ENCODE assay signal across 10 cellular contexts in genomic region chr17:5785867-5786509, GRCh38.
DNase-seq lines count a peak whose midpoint lies in the region; ATAC-seq and TF ChIP-seq lines count a peak whose summit lies in the region.
"Had no signal": no experiment of that assay in that cellular context is flagged by ENCODE, and none has a peak within 500 bp of the region (broad histone marks: within the 10 kb centered on the region; RNA-seq: fewer than 3 reads in every experiment).

No MANE protein-coding gene starts in this region.

- H3K27me3 Mint-ChIP-seq in type B pancreatic cell, result peaks cover 28% of the 10 kb centered on the region

- DNase-seq in AG04449 (ENCODE audit: low read depth, low spot score) (no peak), GM19240 (ENCODE audit: insufficient read length, low spot score) (peak; percentile 31), epithelial cell of prostate (ENCODE audit: low read depth, low spot score) (no peak), NCI-H2171 (lab: John Stamatoyannopoulos, UW) (no peak), type B pancreatic cell (ENCODE audit: extremely low spot score, unreplicated experiment) (no peak), esophagus squamous epithelium (lab: John Stamatoyannopoulos, UW) (no peak), adrenal gland (no peak)
- DNase-seq: OCI-M1 had no signal

- H3K4me3 ChIP-seq in AG04449 (ENCODE audit: low read depth, low read length) (no peak overlapping the region), esophagus squamous epithelium (no peak overlapping the region), adrenal gland (no peak overlapping the region)

- no peak overlapping the region for H3K27ac Mint-ChIP-seq in type B pancreatic cell

- H3K4me3 Mint-ChIP-seq in type B pancreatic cell, result no peak overlapping the region

- WGBS in esophagus squamous epithelium, 2 donors, result 63 to 65% methylated on average over 10 of the region's 11 CpGs
- 55 to 74% (median 67%) methylated on average over 9 to 11 of the region's 11 CpGs for WGBS in adrenal gland, 4 donors

- peaks cover 0 to 26% (median 9%) of the 10 kb centered on the region in 3 donors for H3K9me3 ChIP-seq in esophagus squamous epithelium
- no peaks in the 10 kb centered on the region for H3K9me3 ChIP-seq in adrenal gland (replicated peaks in 1 of 3)

- POLR2A ChIA-PET in AG04449 (lab: Yijun Ruan, JAX), result interaction anchor here (1.5 kb wide), 1 partner anchor 10 kb away, joined by 6 read pairs; no protein-coding TSS in a partner anchor

- CTCF ChIA-PET in AG04449 (lab: Yijun Ruan, JAX), result interaction anchor here (1.7 kb wide), 1 partner anchor 12 kb away, joined by 4 read pairs; no protein-coding TSS in a partner anchor

- intact Hi-C loops in esophagus squamous epithelium (cut with DNase I), result no loop called here
- intact Hi-C loops in adrenal gland (cut with DNase I), result no loop called here

- peak; percentile 26 for TF ChIP-seq CTCF in AG04449 (IDR thresholded peaks at IDR 0.05; ENCODE audit: insufficient read depth, low read length, missing control alignments)
- TF ChIP-seq CTCF in type B pancreatic cell (conservative IDR thresholded peaks at IDR 0.05), result no peak
- TF ChIP-seq CTCF in esophagus squamous epithelium (IDR thresholded peaks at IDR 0.05), result no peak
- no peak for TF ChIP-seq CTCF in adrenal gland (IDR thresholded peaks at IDR 0.05)

- no peak for TF ChIP-seq POLR2A in esophagus squamous epithelium (IDR thresholded peaks at IDR 0.05)
- TF ChIP-seq POLR2A in adrenal gland (IDR thresholded peaks at IDR 0.05), result no peak

- H3K4me1 ChIP-seq in esophagus squamous epithelium, result no peaks in the 10 kb centered on the region
- no peaks in the 10 kb centered on the region for H3K4me1 ChIP-seq in adrenal gland (replicated peaks in 1 of 2)
- H3K4me1 ChIP-seq: parathyroid adenoma had no signal

- H3K9me3 Mint-ChIP-seq in type B pancreatic cell, result peaks cover 8% of the 10 kb centered on the region

- peaks cover 20% of the 10 kb centered on the region for H3K4me1 Mint-ChIP-seq in type B pancreatic cell (ENCODE audit: unreplicated experiment)

- H3K27me3 ChIP-seq in esophagus squamous epithelium (peaks cover 0 to 53% (median 0%) of the 10 kb centered on the region in 4 donors), adrenal gland (no peaks in the 10 kb centered on the region)

- H3K36me3 ChIP-seq in esophagus squamous epithelium (no peaks in the 10 kb centered on the region), adrenal gland (replicated peaks in 1 of 2) (no peaks in the 10 kb centered on the region)

- H3K36me3 Mint-ChIP-seq in type B pancreatic cell, result no peaks in the 10 kb centered on the region

- peak overlapping the region; percentile 20 for H3K27ac ChIP-seq in epithelial cell of prostate
- no peak overlapping the region for H3K27ac ChIP-seq in esophagus squamous epithelium
- H3K27ac ChIP-seq in adrenal gland, result no peak overlapping the region
- H3K27ac ChIP-seq: parathyroid adenoma had no signal

- peak; percentile 81 for ATAC-seq in HG03354 (IDR thresholded peaks at IDR 0.05; ENCODE audit: poor library complexity, severe bottlenecking, unreplicated experiment)
